Comparison of ENCODE assay signal across 8 cellular contexts in the genomic region with DNA sequence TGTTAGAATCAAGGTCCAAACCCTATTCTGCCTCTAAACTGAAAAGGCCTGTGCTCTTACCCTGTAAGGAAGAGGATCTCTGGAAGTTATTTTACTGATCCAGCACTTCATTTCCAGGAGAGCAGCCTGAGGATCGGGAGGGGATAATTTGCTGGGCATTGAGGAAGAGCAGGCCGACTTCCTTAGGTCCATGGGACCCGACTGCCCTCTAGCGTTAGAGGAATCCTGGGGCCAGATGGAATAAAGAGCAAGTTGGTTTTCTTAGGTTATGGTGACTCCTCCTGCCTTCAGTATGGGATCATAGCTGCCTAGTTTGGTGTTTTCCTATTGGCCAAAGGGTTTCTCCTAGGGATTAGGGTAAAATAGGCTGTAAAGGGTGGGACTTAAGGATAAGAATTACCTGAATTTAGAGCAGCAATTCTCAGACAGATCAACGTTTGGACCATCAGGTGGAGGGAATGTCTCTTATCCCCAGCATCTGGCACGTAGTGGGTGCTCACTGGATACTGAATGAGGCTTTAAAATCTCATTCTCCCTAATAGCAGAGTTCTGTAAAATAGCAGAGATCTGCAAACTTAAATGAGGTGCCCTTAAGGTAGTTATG. TPM values are rescaled to one million over a fixed set of nuclear protein-coding genes. Genes with fewer than 3 reads are reported as not detected.
DNase-seq lines count a peak whose midpoint lies in the region; ATAC-seq and TF ChIP-seq lines count a peak whose summit lies in the region.

No MANE protein-coding gene starts in this region.

- intact Hi-C loops in left lung (cut with DNase I): loop anchor here in 1 of 2 donors (2.0 to 5.0 kb wide), 2 partner anchors 170 to 229 kb away; no protein-coding TSS in a partner anchor

- no peaks in the 10 kb centered on the region for H3K4me1 ChIP-seq in left lung

- H3K4me3 ChIP-seq in left lung: no peak overlapping the region

- DNase-seq in DMS 273 treated with DMSO at 0.1 percent for 48 hours (lab: John Stamatoyannopoulos, UW) (peak; percentile 53), NCI-H345 (lab: John Stamatoyannopoulos, UW) (peak; percentile 70), dermis blood vessel endothelial cell (peak; percentile 94), left lung (peak in 1 of 2 donors; percentile 63)
- peak; percentile 7 for DNase-seq in stimulated activated CD4-positive, alpha-beta T cell treated with anti-CD3 and anti-CD28 coated beads, Interleukin-2, amount 100 ng/mL, for 4 hours (ENCODE audit: low read depth)

- no peak overlapping the region for H3K27ac ChIP-seq in left lung

- peak; percentile 78 to 93 for TF ChIP-seq CTCF in left lung (IDR thresholded peaks at IDR 0.05)

- H3K36me3 ChIP-seq in left lung: peaks cover 0 to 11% of the 10 kb centered on the region in 2 donors

- H3K27me3 ChIP-seq in left lung: no peaks in the 10 kb centered on the region

- H3K9me3 ChIP-seq in left lung: no peaks in the 10 kb centered on the region

- peak; percentile 57 for ATAC-seq in HG02642 (IDR thresholded peaks at IDR 0.05; ENCODE audit: poor library complexity, unreplicated experiment)
- ATAC-seq in activated CD4-positive, CD25-positive, alpha-beta regulatory T cell treated with anti-CD3 and anti-CD28 coated beads, Interleukin-2, amount 50 U/mL, for 24 hours: peak; percentile 38 to 48
- ATAC-seq in left lung: peak; percentile 98
- no peak for ATAC-seq in HG02840 (IDR thresholded peaks at IDR 0.05; ENCODE audit: low FRiP score, unreplicated experiment)

RNA-seq across cellular contexts. Expression of gene SORBS1, which starts 40.0 kb away (rescaled TPM):
- total RNA-seq in dermis blood vessel endothelial cell: 0.68 and 3.6 TPM in 2 replicates
- total RNA-seq in left lung: 10 to 100 TPM; 44.0 to 52.7 TPM

RNA-seq across cellular contexts. Expression of gene ALDH18A1, which starts 55.3 kb away (rescaled TPM):
- total RNA-seq in dermis blood vessel endothelial cell (104 and 110 TPM in 2 replicates), left lung (10 to 100 TPM; 48.2 to 72.0 TPM)
